Comparison of ENCODE assay signal across 2 cellular contexts in genomic region chr3:15063656-15064286, GRCh38.
TF ChIP-seq lines count a peak whose summit lies in the region.

No MANE protein-coding gene starts in this region.

TF ChIP-seq in GM12878, 131 proteins besides CTCF, POLR2A, EP300 and RAD21:
- TF ChIP-seq RFX5 (IDR thresholded peaks at IDR 0.05; ENCODE audit: low read depth, low read length): no peak
- TF ChIP-seq MAX (IDR thresholded peaks at IDR 0.05; ENCODE audit: low read depth, low read length): 0 out of 2 replicates have a peak, but pooled peaks have one; percentile 31

TF ChIP-seq in HepG2, 621 proteins besides CTCF, POLR2A, EP300 and RAD21:
- TF ChIP-seq ISX (CRISPR knock-in tag; conservative IDR thresholded peaks at IDR 0.05) (no peak), CBX1 (IDR thresholded peaks at IDR 0.05; ENCODE audit: low read depth) (no peak), ATF4 (CRISPR knock-in tag; IDR thresholded peaks at IDR 0.05) (no peak), ESRRA (CRISPR knock-in tag; IDR thresholded peaks at IDR 0.05; ENCODE audit: low read depth) (no peak), ZFP82 (CRISPR knock-in tag; IDR thresholded peaks at IDR 0.05; ENCODE audit: borderline replicate concordance) (no peak), ZNF7 (CRISPR knock-in tag; IDR thresholded peaks at IDR 0.05) (no peak), ZNF101 (CRISPR knock-in tag; IDR thresholded peaks at IDR 0.05; ENCODE audit: borderline replicate concordance, low read depth) (no peak), ASH2L (IDR thresholded peaks at IDR 0.05; ENCODE audit: insufficient read length, low read depth, low read length) (no peak), PRDM15 (CRISPR knock-in tag; IDR thresholded peaks at IDR 0.05) (no peak), NBN (conservative IDR thresholded peaks at IDR 0.05) (no peak), SNAPC2 (CRISPR knock-in tag; IDR thresholded peaks at IDR 0.05) (no peak), TMF1 (CRISPR knock-in tag; IDR thresholded peaks at IDR 0.05; ENCODE audit: low read depth) (no peak), ZNF792 (CRISPR knock-in tag; IDR thresholded peaks at IDR 0.05) (no peak)
- TF ChIP-seq, protein P1, sequence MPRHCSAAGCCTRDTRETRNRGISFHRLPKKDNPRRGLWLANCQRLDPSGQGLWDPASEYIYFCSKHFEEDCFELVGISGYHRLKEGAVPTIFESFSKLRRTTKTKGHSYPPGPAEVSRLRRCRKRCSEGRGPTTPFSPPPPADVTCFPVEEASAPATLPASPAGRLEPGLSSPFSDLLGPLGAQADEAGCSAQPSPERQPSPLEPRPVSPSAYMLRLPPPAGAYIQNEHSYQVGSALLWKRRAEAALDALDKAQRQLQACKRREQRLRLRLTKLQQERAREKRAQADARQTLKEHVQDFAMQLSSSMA (CRISPR knock-in tag; IDR thresholded peaks at IDR 0.05): no peak
- TF ChIP-seq, protein P2, sequence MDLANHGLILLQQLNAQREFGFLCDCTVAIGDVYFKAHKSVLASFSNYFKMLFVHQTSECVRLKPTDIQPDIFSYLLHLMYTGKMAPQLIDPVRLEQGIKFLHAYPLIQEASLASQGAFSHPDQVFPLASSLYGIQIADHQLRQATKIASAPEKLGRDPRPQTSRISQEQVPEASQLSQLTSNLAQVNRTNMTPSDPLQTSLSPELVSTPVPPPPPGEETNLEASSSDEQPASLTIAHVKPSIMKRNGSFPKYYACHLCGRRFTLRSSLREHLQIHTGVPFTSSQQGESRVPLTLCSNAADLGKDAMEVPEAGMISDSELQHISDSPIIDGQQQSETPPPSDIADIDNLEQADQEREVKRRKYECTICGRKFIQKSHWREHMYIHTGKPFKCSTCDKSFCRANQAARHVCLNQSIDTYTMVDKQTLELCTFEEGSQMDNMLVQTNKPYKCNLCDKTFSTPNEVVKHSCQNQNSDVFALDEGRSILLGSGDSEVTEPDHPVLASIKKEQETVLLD (CRISPR knock-in tag; IDR thresholded peaks at IDR 0.05; ENCODE audit: low read depth): no peak
